Comparison of ENCODE assay signal across 8 cellular contexts in genomic region chr2:113203901-113204519, GRCh38. TPM values are rescaled to one million over a fixed set of nuclear protein-coding genes. Genes with fewer than 3 reads are reported as not detected.
DNase-seq lines count a peak whose midpoint lies in the region; ATAC-seq and TF ChIP-seq lines count a peak whose summit lies in the region.

No MANE protein-coding gene starts in this region.

- H3K27me3 ChIP-seq in dorsolateral prefrontal cortex, result no peaks in the 10 kb centered on the region

- intact Hi-C loops in dorsolateral prefrontal cortex (cut with DNase I), result loop anchor here (2.0 to 5.0 kb wide), 5 partner anchors 33 to 183 kb away; no protein-coding TSS in a partner anchor

- no peak overlapping the region for H3K4me3 ChIP-seq in dorsolateral prefrontal cortex

- ATAC-seq in GM19328 (IDR thresholded peaks at IDR 0.05; ENCODE audit: unreplicated experiment) (peak; percentile 69), HG03439 (IDR thresholded peaks at IDR 0.05; ENCODE audit: unreplicated experiment) (peak; percentile 70)

- DNase-seq in NCI-H526 treated with DMSO at 0.1 percent for 48 hours (lab: John Stamatoyannopoulos, UW) (peak; percentile 63), dorsolateral prefrontal cortex (peak; percentile 38 to 83 (median 74)), medulla oblongata (ENCODE audit: extremely low spot score) (peak; percentile 85)
- DNase-seq in activated CD4-positive, alpha-beta T cell treated with anti-CD3 and anti-CD28 coated beads, Interleukin-2, amount 50 U/mL, for 24 hours (ENCODE audit: low read depth in 1 of 2, low spot score in 1 of 2), result peak; percentile 49 to 73
- DNase-seq in stimulated activated CD8-positive, alpha-beta memory T cell treated with anti-CD3 and anti-CD28 coated beads, Interleukin-4, amount 100 ng/mL, for 1 hour (ENCODE audit: low read depth in 2 of 2, low spot score in 1 of 2), result peak; percentile 29 to 51

- TF ChIP-seq CTCF in C4-2B (conservative IDR thresholded peaks at IDR 0.05) (peak; percentile 81), dorsolateral prefrontal cortex (IDR thresholded peaks at IDR 0.05 in 54 of 56, conservative IDR thresholded peaks at IDR 0.05 in 2 of 56; ENCODE audit: low read depth in 1 of 56, partially characterized antibody in 56 of 56) (peak; percentile 38 to 95 (median 87))

- no peak overlapping the region for H3K27ac ChIP-seq in C4-2B
- no peak overlapping the region for H3K27ac ChIP-seq in dorsolateral prefrontal cortex

RNA-seq across cellular contexts. Expression of gene PSD4, which starts 30.2 kb away (rescaled TPM):
- 10 to 100 TPM in 53 of 120 experiments, 1 to 10 TPM in 67; 3.3 to 18.7 (median 9.3) TPM for total RNA-seq in dorsolateral prefrontal cortex
